8 cellular contexts compared by ENCODE assay signal in the genomic region with DNA sequence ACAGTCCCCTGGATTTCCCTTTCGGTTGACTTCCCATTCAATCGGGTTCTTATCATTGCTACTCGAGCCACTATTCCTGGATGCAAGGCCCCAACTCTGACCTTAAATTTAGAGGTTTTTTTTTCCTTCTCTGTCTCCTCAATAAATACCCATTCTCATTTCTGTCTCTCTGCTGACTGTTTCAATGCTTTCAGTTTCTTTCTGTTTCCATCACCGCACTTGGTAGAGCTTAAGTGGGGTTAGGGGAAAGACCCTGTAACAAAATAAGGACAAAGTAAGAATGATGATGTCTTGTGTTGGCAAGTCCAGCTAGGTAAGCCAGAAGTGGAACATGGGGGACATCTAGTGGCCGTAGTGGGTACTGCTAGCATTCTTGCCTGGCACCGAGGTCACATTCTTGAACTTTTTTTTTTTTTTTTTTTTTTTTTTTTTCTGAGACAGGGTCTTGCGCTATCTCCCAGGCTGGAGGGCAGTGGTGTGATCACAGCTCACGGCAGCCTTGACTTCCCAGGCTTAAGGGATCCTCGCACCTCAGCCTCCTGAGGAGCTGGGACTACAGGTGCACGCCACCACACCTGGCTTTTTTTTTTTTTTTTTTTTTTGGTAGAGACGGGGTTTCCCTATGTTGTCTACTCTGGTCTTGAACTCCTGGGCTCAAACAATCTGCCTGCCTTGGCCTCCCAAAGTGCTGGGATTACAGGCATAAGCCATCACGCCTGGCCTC. TPM values are rescaled to one million over a fixed set of nuclear protein-coding genes. Genes with fewer than 3 reads are reported as not detected.
DNase-seq lines count a peak whose midpoint lies in the region; ATAC-seq and TF ChIP-seq lines count a peak whose summit lies in the region.

No MANE protein-coding gene starts in this region.

- no peaks in the 10 kb centered on the region for H3K27me3 Mint-ChIP-seq in CD4-positive, CD25-positive, alpha-beta regulatory T cell

- no peak overlapping the region for H3K4me3 Mint-ChIP-seq in CD4-positive, CD25-positive, alpha-beta regulatory T cell

- H3K9me3 Mint-ChIP-seq in CD4-positive, CD25-positive, alpha-beta regulatory T cell: no peaks in the 10 kb centered on the region

- H3K36me3 Mint-ChIP-seq in CD4-positive, CD25-positive, alpha-beta regulatory T cell: no peaks in the 10 kb centered on the region

- H3K4me1 ChIP-seq in CD4-positive, CD25-positive, alpha-beta regulatory T cell (ENCODE audit: control insufficient read depth, insufficient read depth, low read length, poor library complexity, severe bottlenecking): no peaks in the 10 kb centered on the region

- peak; percentile 95 for TF ChIP-seq CTCF in epithelial cell of esophagus (IDR thresholded peaks at IDR 0.05; ENCODE audit: insufficient read depth, low read depth, low read length, missing control alignments)

- peak; percentile 73 to 91 (median 82) for DNase-seq in CD4-positive, CD25-positive, alpha-beta regulatory T cell
- DNase-seq in HS-27A (ENCODE audit: low read depth): peak; percentile 61
- DNase-seq in NK-92 (lab: John Stamatoyannopoulos, UW; ENCODE audit: unreplicated experiment): peak; percentile 19
- DNase-seq in activated CD8-positive, alpha-beta memory T cell treated with anti-CD3 and anti-CD28 coated beads for 4 hours (ENCODE audit: low read depth in 2 of 2): peak; percentile 70 to 76
- peak; percentile 84 for DNase-seq in epithelial cell of esophagus (ENCODE audit: low read depth)
- DNase-seq in mucosa of gallbladder (ENCODE audit: low spot score): peak; percentile 91
- DNase-seq in stimulated activated CD8-positive, alpha-beta memory T cell treated with anti-CD3 and anti-CD28 coated beads, Interleukin-4, amount 100 ng/mL, for 4 hours (ENCODE audit: low read depth in 2 of 2, low spot score in 1 of 2): peak; percentile 70 to 88

- peaks cover 0 to 7% (median 0%) of the 10 kb centered on the region in 4 donors for H3K4me1 Mint-ChIP-seq in CD4-positive, CD25-positive, alpha-beta regulatory T cell

- peak; percentile 64 to 74 for ATAC-seq in CD4-positive, CD25-positive, alpha-beta regulatory T cell (ENCODE audit: low read depth in 2 of 2)
- peak; percentile 58 for ATAC-seq in GM19372 (IDR thresholded peaks at IDR 0.05; ENCODE audit: low read depth, unreplicated experiment)

- H3K27ac Mint-ChIP-seq in CD4-positive, CD25-positive, alpha-beta regulatory T cell: peak overlapping the region in 1 of 3 donors; percentile 0

- no peaks in the 10 kb centered on the region for H3K27me3 ChIP-seq in CD4-positive, CD25-positive, alpha-beta regulatory T cell (ENCODE audit: control insufficient read depth, insufficient read depth, low read length)

- no peaks in the 10 kb centered on the region for H3K36me3 ChIP-seq in CD4-positive, CD25-positive, alpha-beta regulatory T cell (ENCODE audit: control insufficient read depth, insufficient read depth, low read length)

- H3K27ac ChIP-seq in CD4-positive, CD25-positive, alpha-beta regulatory T cell (ENCODE audit: insufficient read depth, low read length, poor library complexity, severe bottlenecking): no peak overlapping the region

- H3K9me3 ChIP-seq in CD4-positive, CD25-positive, alpha-beta regulatory T cell (ENCODE audit: control insufficient read depth in 2 of 2, low read length in 2 of 2): no peaks in the 10 kb centered on the region

- no peak overlapping the region for H3K4me3 ChIP-seq in CD4-positive, CD25-positive, alpha-beta regulatory T cell (ENCODE audit: low read depth, low read length)
- no peak overlapping the region for H3K4me3 ChIP-seq in epithelial cell of esophagus (ENCODE audit: low read length)

RNA-seq across cellular contexts. Expression of a gene that starts 40.3 kb away (rescaled TPM):
- 12.9 TPM for total RNA-seq in CD4-positive, CD25-positive, alpha-beta regulatory T cell
- 10 to 100 TPM; 14.8 to 20.7 (median 16.2) TPM for polyA plus RNA-seq in CD4-positive, CD25-positive, alpha-beta regulatory T cell
- 11.7 TPM for total RNA-seq in mucosa of gallbladder

RNA-seq across cellular contexts. Expression of a gene that starts 58.1 kb away (rescaled TPM):
- total RNA-seq in CD4-positive, CD25-positive, alpha-beta regulatory T cell: 109 TPM
- 10 to 100 TPM; 50.7 to 73.5 (median 62.1) TPM for polyA plus RNA-seq in CD4-positive, CD25-positive, alpha-beta regulatory T cell
- 79.9 TPM for total RNA-seq in mucosa of gallbladder

RNA-seq across cellular contexts. Expression of a gene that starts 59.5 kb away (rescaled TPM):
- 16.8 TPM for total RNA-seq in CD4-positive, CD25-positive, alpha-beta regulatory T cell
- polyA plus RNA-seq in CD4-positive, CD25-positive, alpha-beta regulatory T cell: 1 to 10 TPM; 1.3 to 4.7 (median 2.0) TPM
- total RNA-seq in mucosa of gallbladder: 36.3 TPM

Comparison
In these comparisons a context has a peak if more than half of its experiments do, and no peak if none do; other contexts are left out.
1. DNase-seq: peak in every context shown above with its lines; median percentile 91 in mucosa of gallbladder; 84 in epithelial cell of esophagus; 82 in CD4-positive, CD25-positive, alpha-beta regulatory T cell; 79 in stimulated activated CD8-positive, alpha-beta memory T cell treated with anti-CD3 and anti-CD28 coated beads, Interleukin-4, amount 100 ng/mL, for 4 hours; 73 in activated CD8-positive, alpha-beta memory T cell treated with anti-CD3 and anti-CD28 coated beads for 4 hours; 61 in HS-27A; 19 in NK-92.